ENCODE assay signal across 15 cellular contexts in the genomic region with DNA sequence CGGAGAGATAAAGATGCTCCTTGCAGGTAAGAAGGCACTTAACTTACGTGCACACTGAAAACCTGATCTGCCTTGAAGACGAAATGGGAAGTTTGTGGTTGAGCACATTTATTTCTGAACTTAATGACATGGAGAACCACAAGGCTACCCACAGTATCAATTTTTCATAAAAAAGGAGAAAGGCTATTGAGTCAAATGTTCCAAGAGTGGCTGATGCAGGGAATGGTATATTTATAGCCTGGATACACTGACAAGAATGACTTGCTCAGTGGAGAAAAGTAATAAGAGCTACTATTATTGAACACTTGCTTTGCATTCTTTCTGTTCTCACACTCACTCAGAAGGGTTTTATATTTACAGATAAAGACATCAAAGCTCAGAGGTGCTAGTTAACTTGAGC.
"Had no signal": no experiment of that assay in that cellular context is flagged by ENCODE, and none has a peak within 500 bp of the region (broad histone marks: within the 10 kb centered on the region; RNA-seq: fewer than 3 reads in every experiment).

No MANE protein-coding gene starts in this region.

- DNase-seq: colonic mucosa; dermis blood vessel endothelial cell; effector CD8-positive, alpha-beta T cell; heart left ventricle; hypothalamus; mammary epithelial cell; mucosa of descending colon; naive thymus-derived CD8-positive, alpha-beta T cell; posterior cingulate gyrus; stimulated activated naive CD8-positive, alpha-beta T cell treated with anti-CD3 and anti-CD28 coated beads, Interleukin-15, Interleukin-2, amounts not matched to agents 100 U/mL and 50 U/mL, for 24 hours; thyroid gland; upper lobe of left lung; uterus had no signal

- H3K4me3 ChIP-seq: colonic mucosa, heart left ventricle, mucosa of descending colon, skin epidermis, suprapubic skin, thyroid gland, upper lobe of left lung, uterus had no signal
